In the genomic region with DNA sequence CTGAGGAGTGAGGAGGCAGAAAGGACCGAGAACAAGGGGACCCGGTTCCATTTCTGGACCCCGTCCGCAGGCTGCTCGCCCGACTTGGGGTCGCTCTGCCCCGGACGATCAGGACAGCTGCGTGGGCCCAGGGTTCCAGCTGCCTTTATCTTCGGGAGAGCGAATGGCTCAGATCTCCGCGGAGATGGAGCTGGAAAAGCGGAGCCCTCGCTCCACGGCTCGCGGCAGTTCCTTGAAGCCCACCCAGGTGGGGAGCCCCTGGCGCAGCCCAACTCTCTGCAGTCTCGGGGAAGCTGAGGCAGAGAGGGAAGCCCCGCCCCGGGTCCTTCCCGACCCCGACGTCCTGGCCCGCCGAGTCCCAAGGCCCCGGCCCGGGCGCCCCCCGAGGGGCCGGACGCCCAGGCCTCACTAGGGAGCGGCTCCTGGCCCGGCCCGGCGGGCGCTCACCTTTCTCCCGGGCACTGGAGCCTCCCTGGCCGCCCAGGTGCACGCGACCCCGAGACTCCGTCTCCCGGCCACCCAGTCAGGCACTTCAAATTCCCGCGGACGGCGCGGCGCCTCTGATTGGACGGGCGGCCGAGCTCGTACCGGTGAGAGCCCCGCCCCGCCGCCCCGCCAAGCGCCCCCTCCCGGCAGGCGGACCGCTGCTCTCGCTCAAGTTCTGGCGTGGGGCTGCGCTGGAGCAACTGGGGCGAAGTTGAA, we compare ENCODE assay signal across 9 cellular contexts.
A peak's percentile ranks its signal among the peaks of the same experiment; 100 is the strongest.
DNase-seq lines count a peak whose midpoint lies in the region; ATAC-seq, FAIRE-seq and TF ChIP-seq lines count a peak whose summit lies in the region.
"Had no signal": no experiment of that assay in that cellular context is flagged by ENCODE, and none has a peak within 500 bp of the region (broad histone marks: within the 10 kb centered on the region; RNA-seq: fewer than 3 reads in every experiment).

No MANE protein-coding gene starts in this region.

- no peak for FAIRE-seq in K562 (lab: Jason Lieb, UNC)
- FAIRE-seq: endothelial cell of umbilical vein had no signal

- peak overlapping the region; percentile 89 for H2AFZ ChIP-seq in K562 (ENCODE audit: low read depth, low read length)

- H3K9me3 ChIP-seq in CD4-positive, alpha-beta T cell (ENCODE audit: control insufficient read depth, low read length), result no peaks in the 10 kb centered on the region
- no peaks in the 10 kb centered on the region for H3K9me3 ChIP-seq in HUES48 (ENCODE audit: control insufficient read depth, insufficient read depth, low read length)
- no peaks in the 10 kb centered on the region for H3K9me3 ChIP-seq in K562 (replicated peaks; ENCODE audit: control insufficient read depth, insufficient read depth, low read depth, low read length)
- no peaks in the 10 kb centered on the region for H3K9me3 ChIP-seq in lower lobe of right lung

- no peaks in the 10 kb centered on the region for H3K4me1 ChIP-seq in HUES48 (ENCODE audit: control insufficient read depth, insufficient read depth, low read length)
- peaks cover 0 to 6% of the 10 kb centered on the region in 2 experiments; a peak in 2 of 5 replicates for H3K4me1 ChIP-seq in K562 (replicated peaks in 1 of 2; ENCODE audit: control insufficient read depth in 2 of 2, insufficient read depth in 2 of 2, low read length in 2 of 2)
- H3K4me1 ChIP-seq in lower lobe of right lung, result no peaks in the 10 kb centered on the region

- H3K9me3 Mint-ChIP-seq in CD4-positive, alpha-beta T cell, result no peaks in the 10 kb centered on the region
- H3K9me3 Mint-ChIP-seq in activated CD8-positive, alpha-beta T cell treated with anti-CD3 and anti-CD28 coated beads for 36 hours, result no peaks in the 10 kb centered on the region

- H3K27ac Mint-ChIP-seq in CD4-positive, alpha-beta T cell, result no peak overlapping the region
- H3K27ac Mint-ChIP-seq in activated CD8-positive, alpha-beta T cell treated with anti-CD3 and anti-CD28 coated beads for 36 hours, result no peak overlapping the region

- intact Hi-C loops in CD4-positive, alpha-beta T cell (cut with DNase I, micrococcal nuclease), result no loop called here
- intact Hi-C loops in K562 (cut with micrococcal nuclease), result no loop called here
- intact Hi-C loops in lower lobe of right lung (cut with DNase I), result no loop called here
- intact Hi-C loops in activated CD8-positive, alpha-beta T cell treated with anti-CD3 and anti-CD28 coated beads for 36 hours (cut with micrococcal nuclease), result no loop called here

- POLR2A ChIA-PET in CD4-positive, alpha-beta T cell (lab: Charles Lee), result no interaction called here
- POLR2A ChIA-PET in K562 (lab: Yijun Ruan, JAX), result interaction anchor here (0.6 kb wide), 1 partner anchor 148 kb away, joined by 3 read pairs; no protein-coding TSS in a partner anchor
- POLR2A ChIA-PET in activated CD8-positive, alpha-beta T cell treated with anti-CD3 and anti-CD28 coated beads for 36 hours (lab: Charles Lee), result no interaction called here

- peaks cover 4% of the 10 kb centered on the region; the same call in 1 of the 3 replicates for H3K79me2 ChIP-seq in K562 (ENCODE audit: control insufficient read depth, insufficient read depth, low read length)

- H3K9me1 ChIP-seq in K562 (ENCODE audit: control insufficient read depth, insufficient read depth, low read length), result no peaks in the 10 kb centered on the region

- no peaks in the 10 kb centered on the region for H4K20me1 ChIP-seq in K562 (replicated peaks; ENCODE audit: control insufficient read depth, insufficient read depth, low read length)

- in situ Hi-C loops in K562 (cut with MboI), result loop anchor here (25.0 kb wide), 1 partner anchor 860 kb away; no protein-coding TSS in a partner anchor

- no peak overlapping the region for H3K4me3 Mint-ChIP-seq in CD4-positive, alpha-beta T cell
- no peak overlapping the region for H3K4me3 Mint-ChIP-seq in activated CD8-positive, alpha-beta T cell treated with anti-CD3 and anti-CD28 coated beads for 36 hours

- CTCF ChIA-PET in CD4-positive, alpha-beta T cell (lab: Charles Lee), result no interaction called here
- CTCF ChIA-PET in K562 (lab: Yijun Ruan, JAX; ENCODE audit: low intra/inter-chr PET ratio), result no interaction called here
- CTCF ChIA-PET in activated CD8-positive, alpha-beta T cell treated with anti-CD3 and anti-CD28 coated beads for 36 hours (lab: Charles Lee), result interaction anchor here (0.7 kb wide), 2 partner anchors 10 to 17 kb away, joined by 3 to 5 read pairs; no protein-coding TSS in a partner anchor

- no peak for TF ChIP-seq CTCF in CD4-positive, alpha-beta T cell (IDR thresholded peaks at IDR 0.05)
- TF ChIP-seq CTCF in K562 (IDR thresholded peaks at IDR 0.05 in 2 of 3, conservative IDR thresholded peaks at IDR 0.05 in 1 of 3; ENCODE audit: insufficient read depth in 2 of 3, low read depth in 1 of 3, low read length in 3 of 3) (peak; percentile 51 to 62 (median 62); a peak in 4 of 6 replicates), lower lobe of right lung (IDR thresholded peaks at IDR 0.05) (peak; percentile 21)
- no peak for TF ChIP-seq CTCF in activated CD8-positive, alpha-beta T cell treated with anti-CD3 and anti-CD28 coated beads for 36 hours (IDR thresholded peaks at IDR 0.05)

- peak in 6 of 10 experiments; percentile 4 to 40 (median 16) for DNase-seq in CD4-positive, alpha-beta T cell
- DNase-seq in K562 (ENCODE audit: extremely low read depth in 1 of 4, low spot score in 3 of 4), result peak; percentile 77 to 93 (median 93)
- no peak for DNase-seq in lower lobe of right lung
- no peak for DNase-seq in DMS153 (lab: John Stamatoyannopoulos, UW)
- DNase-seq in activated CD8-positive, alpha-beta T cell treated with anti-CD3 and anti-CD28 coated beads for 36 hours, result no peak
- no peak for DNase-seq in mucosa of gallbladder (ENCODE audit: low spot score)

- H3K27me3 Mint-ChIP-seq in CD4-positive, alpha-beta T cell, result peaks cover 52% of the 10 kb centered on the region
- peaks cover 27% of the 10 kb centered on the region for H3K27me3 Mint-ChIP-seq in activated CD8-positive, alpha-beta T cell treated with anti-CD3 and anti-CD28 coated beads for 36 hours

- 5% methylated on average over 38 of the region's 69 CpGs for WGBS in K562 (ENCODE audit: insufficient coverage, low coverage, missing lambda C conversion rate)

- TF ChIP-seq POLR2A in K562 (conservative IDR thresholded peaks at IDR 0.05), result no peak

- H3K9ac ChIP-seq in HUES48 (ENCODE audit: low read depth, low read length) (peak overlapping the region; percentile 63), K562 (ENCODE audit: insufficient read depth in 1 of 2, low read depth in 2 of 2, low read length in 2 of 2) (peak overlapping the region; percentile 65 to 93)

- H3K4me2 ChIP-seq in K562 (ENCODE audit: insufficient read depth, low read length), result peak overlapping the region; percentile 87

- H3K27me3 ChIP-seq in CD4-positive, alpha-beta T cell (ENCODE audit: control insufficient read depth, insufficient read depth, low read length), result peaks cover 19% of the 10 kb centered on the region
- H3K27me3 ChIP-seq in HUES48 (ENCODE audit: control insufficient read depth, insufficient read depth, low read length) (peaks cover 9% of the 10 kb centered on the region; the same call in 1 of the 2 replicates), K562 (ENCODE audit: control insufficient read depth in 2 of 2, insufficient read depth in 2 of 2, low read length in 2 of 2) (no peaks in the 10 kb centered on the region; a peak in 1 of 5 replicates), lower lobe of right lung (ENCODE audit: low read depth) (peaks cover 47% of the 10 kb centered on the region)

- TF ChIP-seq EP300 in K562 (IDR thresholded peaks at IDR 0.05; ENCODE audit: low read length), result no peak

- no TSS peak for BruUV-seq in K562 (replicated peaks; lab: Mats Ljungman, UMichigan)

- no peaks in the 10 kb centered on the region for H3K4me1 Mint-ChIP-seq in CD4-positive, alpha-beta T cell (ENCODE audit: low read depth)
- H3K4me1 Mint-ChIP-seq in activated CD8-positive, alpha-beta T cell treated with anti-CD3 and anti-CD28 coated beads for 36 hours (ENCODE audit: low read depth), result no peaks in the 10 kb centered on the region

- ATAC-seq in CD4-positive, alpha-beta T cell (ENCODE audit: poor library complexity), result no peak
- peak; percentile 98 for ATAC-seq in K562
- peak; percentile 46 to 66 for ATAC-seq in lower lobe of right lung
- ATAC-seq in activated CD8-positive, alpha-beta T cell treated with anti-CD3 and anti-CD28 coated beads for 36 hours, result no peak
- no peak for ATAC-seq in HG03025 (IDR thresholded peaks at IDR 0.05; ENCODE audit: low FRiP score, unreplicated experiment)

- no peak overlapping the region for H3K27ac ChIP-seq in CD4-positive, alpha-beta T cell (ENCODE audit: low read depth, low read length)
- H3K27ac ChIP-seq in HUES48 (ENCODE audit: low read depth, low read length) (no peak overlapping the region), K562 (ENCODE audit: extremely low read depth, low read depth, low read length) (peak overlapping the region; percentile 60; the same call in 2 of the 3 replicates), lower lobe of right lung (no peak overlapping the region)

- H3K36me3 Mint-ChIP-seq in CD4-positive, alpha-beta T cell (ENCODE audit: low read depth), result no peaks in the 10 kb centered on the region
- H3K36me3 Mint-ChIP-seq in activated CD8-positive, alpha-beta T cell treated with anti-CD3 and anti-CD28 coated beads for 36 hours (ENCODE audit: low read depth), result no peaks in the 10 kb centered on the region

- no peak for TF ChIP-seq RAD21 in K562 (CRISPR knock-in tag; conservative IDR thresholded peaks at IDR 0.05 in 1 of 2, IDR thresholded peaks at IDR 0.05 in 1 of 2)

- H3K4me3 ChIP-seq in HUES48 (ENCODE audit: low read depth, low read length), result peak overlapping the region; percentile 76
- peak overlapping the region; percentile 85 for H3K4me3 ChIP-seq in K562
- H3K4me3 ChIP-seq in lower lobe of right lung, result no peak overlapping the region

- peaks cover 17% of the 10 kb centered on the region; the same call in 1 of the 2 replicates for H3K36me3 ChIP-seq in HUES48 (ENCODE audit: control insufficient read depth, insufficient read depth, low read length)
- H3K36me3 ChIP-seq in K562 (ENCODE audit: control insufficient read depth, insufficient read depth, low read length), result peaks cover 17% of the 10 kb centered on the region; the same call in 2 of the 3 replicates
- H3K36me3 ChIP-seq in lower lobe of right lung, result no peaks in the 10 kb centered on the region

TF ChIP-seq in K562, 482 proteins besides CTCF, POLR2A, EP300 and RAD21 (continues in another document):
- TF ChIP-seq HDAC1 (IDR thresholded peaks at IDR 0.05), result peak in 1 of 2 experiments; percentile 33; a peak in 1 of 4 replicates
- TF ChIP-seq FOS (IDR thresholded peaks at IDR 0.05; ENCODE audit: extremely low read depth, insufficient read length), result no peak
- no peak for TF ChIP-seq TAL1 (IDR thresholded peaks at IDR 0.05)
- peak; percentile 28; the same call in 1 of the 2 replicates for TF ChIP-seq L3MBTL2 (IDR thresholded peaks at IDR 0.05)
- peak in 1 of 2 experiments; percentile 61; a peak in 1 of 4 replicates for TF ChIP-seq MAZ (CRISPR knock-in tag; conservative IDR thresholded peaks at IDR 0.05 in 1 of 2, IDR thresholded peaks at IDR 0.05 in 1 of 2)

Comparison
In these comparisons a context has a peak if more than half of its experiments do, and no peak if none do; other contexts are left out.
1. ATAC-seq: peak in K562 (single experiment) and lower lobe of right lung (2 of 2); none in CD4-positive, alpha-beta T cell (single experiment), activated CD8-positive, alpha-beta T cell treated with anti-CD3 and anti-CD28 coated beads for 36 hours (single experiment) and HG03025 (single experiment).
2. DNase-seq: peak in CD4-positive, alpha-beta T cell (6 of 10) and K562 (4 of 4); none in lower lobe of right lung (single experiment), DMS153 (single experiment), activated CD8-positive, alpha-beta T cell treated with anti-CD3 and anti-CD28 coated beads for 36 hours (single experiment) and mucosa of gallbladder (single experiment).
3. CTCF ChIP-seq: peak in K562 (3 of 3) and lower lobe of right lung (single experiment); none in CD4-positive, alpha-beta T cell (single experiment) and activated CD8-positive, alpha-beta T cell treated with anti-CD3 and anti-CD28 coated beads for 36 hours (single experiment).